ENCODE assay signal across 22 cellular contexts in genomic region chr20:4009305-4009704, GRCh38.
"Had no signal": no experiment of that assay in that cellular context is flagged by ENCODE, and none has a peak within 500 bp of the region (broad histone marks: within the 10 kb centered on the region; RNA-seq: fewer than 3 reads in every experiment).

No MANE protein-coding gene starts in this region.

- ATAC-seq: activated naive CD4-positive, alpha-beta T cell treated with anti-CD3 and anti-CD28 coated beads, Interleukin-2, amount 50 U/mL, for 72 hours; activated T-cell treated with anti-CD3 and anti-CD28 coated beads, Interleukin-2, amount 50 U/mL, for 4 hours; gastroesophageal sphincter; T-cell; WTC11 had no signal

- H3K4me3 ChIP-seq: gastroesophageal sphincter, hepatocyte, transverse colon had no signal

- H3K27me3 ChIP-seq: gastroesophageal sphincter, hepatocyte, transverse colon had no signal

- H3K4me3 Mint-ChIP-seq: activated CD4-positive, alpha-beta memory T cell treated with anti-CD3 and anti-CD28 coated beads, Interleukin-2, amount 10 ng/mL, durations not matched to agents 7 days and 5 days; activated T-cell treated with anti-CD3 and anti-CD28 coated beads, Interleukin-2, amount 50 U/mL, for 4 hours; naive B cell; T-cell; WTC11 had no signal

- H3K9me3 ChIP-seq: gastroesophageal sphincter, transverse colon had no signal

- H3K4me2 ChIP-seq: hepatocyte had no signal

- H3K36me3 ChIP-seq: gastroesophageal sphincter, transverse colon had no signal

- H3K9ac ChIP-seq: parathyroid adenoma had no signal

- H3K9me3 Mint-ChIP-seq: activated CD4-positive, alpha-beta memory T cell treated with anti-CD3 and anti-CD28 coated beads, Interleukin-2, amount 10 ng/mL, durations not matched to agents 7 days and 5 days; activated naive CD4-positive, alpha-beta T cell treated with anti-CD3 and anti-CD28 coated beads, Interleukin-2, amount 50 U/mL, for 72 hours; activated T-cell treated with anti-CD3 and anti-CD28 coated beads, Interleukin-2, amount 50 U/mL, for 4 hours; naive B cell; T-cell; WTC11 had no signal

- DNase-seq: activated CD4-positive, alpha-beta memory T cell treated with anti-CD3 and anti-CD28 coated beads, Interleukin-2, amount 10 ng/mL, durations not matched to agents 7 days and 5 days; activated CD4-positive, alpha-beta T cell treated with anti-CD3 and anti-CD28 coated beads for 4 hours; activated gamma-delta T cell; activated T-cell treated with anti-CD3 and anti-CD28 coated beads, Interleukin-2, amount 50 U/mL, for 4 hours; amygdala; cerebellar nuclear complex; effector memory CD4-positive, alpha-beta T cell; islet precursor cell; naive B cell; retina; stimulated activated CD4-positive, alpha-beta T cell treated with anti-CD3 and anti-CD28 coated beads, Interleukin-15, amount 100 ng/mL, for 24 hours; stimulated activated CD4-positive, alpha-beta T cell treated with anti-CD3 and anti-CD28 coated beads, Interleukin-4, amount 100 ng/mL, for 24 hours; stimulated activated naive CD4-positive, alpha-beta T cell treated with Interleukin-2 at 50 U/mL for 16 hours; substantia nigra; T-cell; transverse colon had no signal

- H3K27ac ChIP-seq: epithelial cell of prostate, gastroesophageal sphincter, hepatocyte, parathyroid adenoma, transverse colon had no signal

- H3K4me1 ChIP-seq: parathyroid adenoma had no signal

- H3K27me3 Mint-ChIP-seq: activated CD4-positive, alpha-beta memory T cell treated with anti-CD3 and anti-CD28 coated beads, Interleukin-2, amount 10 ng/mL, durations not matched to agents 7 days and 5 days; naive B cell; T-cell had no signal

- H2AFZ ChIP-seq: hepatocyte, parathyroid adenoma had no signal

- H3K27ac Mint-ChIP-seq: activated CD4-positive, alpha-beta memory T cell treated with anti-CD3 and anti-CD28 coated beads, Interleukin-2, amount 10 ng/mL, durations not matched to agents 7 days and 5 days; activated naive CD4-positive, alpha-beta T cell treated with anti-CD3 and anti-CD28 coated beads, Interleukin-2, amount 50 U/mL, for 72 hours; T-cell; WTC11 had no signal
